ENCODE assay signal across 17 cellular contexts in genomic region chr7:30922596-30922995, GRCh38. TPM values are rescaled to one million over a fixed set of nuclear protein-coding genes. Genes with fewer than 3 reads are reported as not detected.
DNase-seq lines count a peak whose midpoint lies in the region; ATAC-seq and TF ChIP-seq lines count a peak whose summit lies in the region.
"Had no signal": no experiment of that assay in that cellular context is flagged by ENCODE, and none has a peak within 500 bp of the region (broad histone marks: within the 10 kb centered on the region; RNA-seq: fewer than 3 reads in every experiment).

No MANE protein-coding gene starts in this region.

- no peak overlapping the region for H3K27ac Mint-ChIP-seq in natural killer cell treated with Interleukin-12 subunit alpha and Interleukin-12 subunit beta and Interleukin-15 and Interleukin-18, amount 100 ng/mL, for 72 hours
- H3K27ac Mint-ChIP-seq: T-helper 17 cell had no signal

- no peaks in the 10 kb centered on the region for H3K27me3 Mint-ChIP-seq in natural killer cell treated with Interleukin-12 subunit alpha and Interleukin-12 subunit beta and Interleukin-15 and Interleukin-18, amount 100 ng/mL, for 72 hours
- H3K27me3 Mint-ChIP-seq: T-helper 17 cell had no signal

- H3K4me3 Mint-ChIP-seq in natural killer cell treated with Interleukin-12 subunit alpha and Interleukin-12 subunit beta and Interleukin-15 and Interleukin-18, amount 100 ng/mL, for 72 hours = no peak overlapping the region
- H3K4me3 Mint-ChIP-seq: T-helper 17 cell had no signal

- peaks cover 2% of the 10 kb centered on the region for H3K9me3 Mint-ChIP-seq in natural killer cell treated with Interleukin-12 subunit alpha and Interleukin-12 subunit beta and Interleukin-15 and Interleukin-18, amount 100 ng/mL, for 72 hours

- H3K27me3 ChIP-seq in upper lobe of right lung = no peaks in the 10 kb centered on the region
- H3K27me3 ChIP-seq: uterus had no signal

- intact Hi-C loops in cardiac septum (cut with DNase I) (no loop called here), upper lobe of right lung (cut with DNase I) (no loop called here)

- peaks cover 36% of the 10 kb centered on the region for H3K4me1 ChIP-seq in upper lobe of right lung

- peak; percentile 51 for DNase-seq in activated effector memory CD4-positive, alpha-beta T cell treated with anti-CD3 and anti-CD28 coated beads, Interleukin-2, amount 50 U/mL, for 16 hours
- DNase-seq in activated effector memory CD4-positive, alpha-beta T cell treated with Interleukin-2 at 50 U/mL for 16 hours = no peak
- DNase-seq in cardiac septum (ENCODE audit: low spot score) (peak; percentile 73), upper lobe of right lung (peak; percentile 45), kidney glomerular epithelial cell (lab: John Stamatoyannopoulos, UW) (no peak), NCI-H2029 (lab: John Stamatoyannopoulos, UW) (no peak), NCI-H2171 treated with DMSO at 0.1 percent for 48 hours (lab: John Stamatoyannopoulos, UW) (no peak)
- peak; percentile 40 for DNase-seq in natural killer cell treated with Interleukin-12 subunit alpha and Interleukin-12 subunit beta and Interleukin-15 and Interleukin-18, amount 100 ng/mL, for 72 hours (ENCODE audit: low spot score)
- DNase-seq: activated CD4-positive, alpha-beta T cell treated with anti-CD3 and anti-CD28 coated beads for 1 hour; effector CD4-positive, alpha-beta T cell had no signal

- TF ChIP-seq CTCF in upper lobe of right lung (IDR thresholded peaks at IDR 0.05) = no peak

- no peak overlapping the region for H3K27ac ChIP-seq in upper lobe of right lung
- H3K27ac ChIP-seq: A549, HL-60, uterus had no signal

- H3K9me3 ChIP-seq in upper lobe of right lung = no peaks in the 10 kb centered on the region
- H3K9me3 ChIP-seq: uterus had no signal

- no peaks in the 10 kb centered on the region for H3K36me3 Mint-ChIP-seq in natural killer cell treated with Interleukin-12 subunit alpha and Interleukin-12 subunit beta and Interleukin-15 and Interleukin-18, amount 100 ng/mL, for 72 hours

- ATAC-seq in natural killer cell treated with Interleukin-12 subunit alpha and Interleukin-12 subunit beta and Interleukin-15 and Interleukin-18, amount 100 ng/mL, for 72 hours = no peak
- ATAC-seq in upper lobe of right lung = no peak
- ATAC-seq: A549, T-helper 17 cell had no signal

- no peak overlapping the region for H3K4me3 ChIP-seq in upper lobe of right lung
- H3K4me3 ChIP-seq: A549, uterus had no signal

- no peaks in the 10 kb centered on the region for H3K4me1 Mint-ChIP-seq in natural killer cell treated with Interleukin-12 subunit alpha and Interleukin-12 subunit beta and Interleukin-15 and Interleukin-18, amount 100 ng/mL, for 72 hours (ENCODE audit: low read depth in 2 of 2)
- H3K4me1 Mint-ChIP-seq: T-helper 17 cell had no signal

- peaks cover 71% of the 10 kb centered on the region for H3K36me3 ChIP-seq in upper lobe of right lung
- H3K36me3 ChIP-seq: uterus had no signal

RNA-seq across cellular contexts. Expression of gene AQP1, which starts 10.9 kb away (rescaled TPM):
- 155 TPM for total RNA-seq in cardiac septum
- under 1 TPM in 1 of 2 donors, not detected in 1; 0.14 TPM for total RNA-seq in natural killer cell treated with Interleukin-12 subunit alpha and Interleukin-12 subunit beta and Interleukin-15 and Interleukin-18, amount 100 ng/mL, for 72 hours
- total RNA-seq in upper lobe of right lung = 1,132 TPM
- total RNA-seq: G401 had no signal

RNA-seq across cellular contexts. Expression of gene GHRHR, which starts 41.2 kb away (rescaled TPM):
- total RNA-seq in cardiac septum (not detected), upper lobe of right lung (not detected)
- total RNA-seq in natural killer cell treated with Interleukin-12 subunit alpha and Interleukin-12 subunit beta and Interleukin-15 and Interleukin-18, amount 100 ng/mL, for 72 hours = not detected
- total RNA-seq: astrocyte, G401, pulmonary artery endothelial cell, T-helper 17 cell, uterus had no signal

Comparison
In these comparisons a context has a peak if more than half of its experiments do, and no peak if none do; other contexts are left out.
1. DNase-seq: peak in activated effector memory CD4-positive, alpha-beta T cell treated with anti-CD3 and anti-CD28 coated beads, Interleukin-2, amount 50 U/mL, for 16 hours (single experiment), cardiac septum (single experiment), natural killer cell treated with Interleukin-12 subunit alpha and Interleukin-12 subunit beta and Interleukin-15 and Interleukin-18, amount 100 ng/mL, for 72 hours (single experiment) and upper lobe of right lung (single experiment); none in activated effector memory CD4-positive, alpha-beta T cell treated with Interleukin-2 at 50 U/mL for 16 hours (single experiment), kidney glomerular epithelial cell (single experiment), NCI-H2029 (single experiment) and NCI-H2171 treated with DMSO at 0.1 percent for 48 hours (single experiment).
2. RNA of gene AQP1, which starts 10.9 kb away (total RNA-seq): 1,132 TPM in upper lobe of right lung (single experiment) and 155 TPM in cardiac septum (single experiment); 0.14 TPM in natural killer cell treated with Interleukin-12 subunit alpha and Interleukin-12 subunit beta and Interleukin-15 and Interleukin-18, amount 100 ng/mL, for 72 hours; every median in the first group is over 100 times any median in the second.